In genomic region chr4:73069338-73070071, GRCh38 we compare ENCODE assay signal across 8 cellular contexts. TPM values are rescaled to one million over a fixed set of nuclear protein-coding genes. Genes with fewer than 3 reads are reported as not detected.
DNase-seq lines count a peak whose midpoint lies in the region; ATAC-seq, FAIRE-seq and TF ChIP-seq lines count a peak whose summit lies in the region.

Gene COX18 (minus strand): TSS chr4:73069716. CDS start chr4:73069649, 67 bp downstream.

- ATAC-seq in GM21515 (IDR thresholded peaks at IDR 0.05; ENCODE audit: unreplicated experiment), result peak; percentile 85

- peaks cover 33% of the 10 kb centered on the region for H3K36me3 ChIP-seq in OCI-LY3 (replicated peaks; ENCODE audit: low read depth, low read length)
- peaks cover 26% of the 10 kb centered on the region for H3K36me3 ChIP-seq in mesodermal cell (ENCODE audit: control insufficient read depth, insufficient read depth, low read length)

- H3K79me2 ChIP-seq in OCI-LY3 (ENCODE audit: low read length), result peaks cover 45% of the 10 kb centered on the region

- H4K20me1 ChIP-seq in OCI-LY3 (ENCODE audit: insufficient read depth, low read length), result no peaks in the 10 kb centered on the region

- FAIRE-seq in endometrium (lab: Jason Lieb, UNC), result peak; percentile 95

- H3K4me2 ChIP-seq in OCI-LY3 (ENCODE audit: low read length), result peak within 1 kb of the TSS; percentile 100

- H3K27ac ChIP-seq in OCI-LY3 (ENCODE audit: low read length), result peak within 1 kb of the TSS; percentile 95
- H3K27ac ChIP-seq in mesodermal cell (ENCODE audit: low read depth, low read length, severe bottlenecking), result peak within 1 kb of the TSS; percentile 96

- H3K4me1 ChIP-seq in OCI-LY3 (ENCODE audit: low read length), result peaks cover 14% of the 10 kb centered on the region
- H3K4me1 ChIP-seq in mesodermal cell (ENCODE audit: control insufficient read depth, insufficient read depth, low read length, poor library complexity, severe bottlenecking), result peaks cover 7% of the 10 kb centered on the region

- TF ChIP-seq CTCF in OCI-LY3 (IDR thresholded peaks at IDR 0.05; ENCODE audit: low read depth, low read length), result no peak

- H2AFZ ChIP-seq in OCI-LY3 (ENCODE audit: low read depth, low read length), result peak within 1 kb of the TSS; percentile 97

- WGBS in mesodermal cell (ENCODE audit: insufficient coverage in 2 of 2), 2 experiments, result 0 to 1% methylated on average over 45 to 59 of the region's 62 CpGs

- peak within 1 kb of the TSS; percentile 88 for H3K4me3 ChIP-seq in OCI-LY3 (ENCODE audit: low read length)
- H3K4me3 ChIP-seq in mesodermal cell (ENCODE audit: extremely low read depth, insufficient read depth, low read length, poor library complexity, severe bottlenecking), result peak within 1 kb of the TSS; percentile 77

- H3K27me3 ChIP-seq in OCI-LY3 (ENCODE audit: low read depth, low read length), result no peaks in the 10 kb centered on the region

- H3K9ac ChIP-seq in OCI-LY3 (ENCODE audit: low read length), result peak within 1 kb of the TSS; percentile 81

- H3K9me3 ChIP-seq in OCI-LY3 (ENCODE audit: insufficient read depth, low read length) (no peaks in the 10 kb centered on the region), mesodermal cell (ENCODE audit: control insufficient read depth, low read length) (no peaks in the 10 kb centered on the region)

- DNase-seq in DMS 273 (lab: John Stamatoyannopoulos, UW; ENCODE audit: unreplicated experiment), result peak; percentile 97
- DNase-seq in HuH-7 (ENCODE audit: low spot score), result peak; percentile 87
- peak; percentile 98 for DNase-seq in activated CD8-positive, alpha-beta memory T cell treated with anti-CD3 and anti-CD28 coated beads, Interleukin-2, amount 50 U/mL, for 48 hours
- peak; percentile 90 to 92 for DNase-seq in stimulated activated CD8-positive, alpha-beta memory T cell treated with anti-CD3 and anti-CD28 coated beads, Interleukin-15, amount 100 ng/mL, for 4 hours (ENCODE audit: low read depth in 2 of 2)

RNA-seq across cellular contexts. Expression of gene COX18, which starts in this region (rescaled TPM):
- 16.4 TPM for polyA plus RNA-seq in mesodermal cell (2013, experiment 1 of 2)
- polyA plus RNA-seq in mesodermal cell (2013, experiment 2 of 2), result 15.0 TPM

Comparison
In these comparisons a context has a peak if more than half of its experiments do, and no peak if none do; other contexts are left out.
1. Peak in every context shown above with its lines: DNase-seq, ATAC-seq, H3K4me3 ChIP-seq and H3K27ac ChIP-seq.